ENCODE assay signal across 25 cellular contexts in genomic region chr10:30540286-30540685, GRCh38.
DNase-seq lines count a peak whose midpoint lies in the region; ATAC-seq and TF ChIP-seq lines count a peak whose summit lies in the region.
"Had no signal": no experiment of that assay in that cellular context is flagged by ENCODE, and none has a peak within 500 bp of the region (broad histone marks: within the 10 kb centered on the region; RNA-seq: fewer than 3 reads in every experiment).

No MANE protein-coding gene starts in this region.

- H3K4me1 ChIP-seq in mucosa of descending colon (ENCODE audit: low read depth) = no peaks in the 10 kb centered on the region
- H3K4me1 ChIP-seq: BE2C, colonic mucosa had no signal

- peaks cover 3% of the 10 kb centered on the region for H3K4me1 Mint-ChIP-seq in activated T-cell treated with anti-CD3 and anti-CD28 coated beads, Interleukin-2, amount 50 U/mL, for 4 hours (ENCODE audit: low read depth)
- peaks cover 20% of the 10 kb centered on the region for H3K4me1 Mint-ChIP-seq in activated T-cell treated with anti-CD3 and anti-CD28 coated beads, Interleukin-2, amount 50 U/mL, for 24 hours (ENCODE audit: low read depth)
- H3K4me1 Mint-ChIP-seq in central memory CD8-positive, alpha-beta T cell = peaks cover 5% of the 10 kb centered on the region
- peaks cover 34% of the 10 kb centered on the region for H3K4me1 Mint-ChIP-seq in stimulated activated effector memory CD8-positive, alpha-beta T cell treated with anti-CD3 and anti-CD28 coated beads, Interleukin-12 subunit alpha, Interleukin-12 subunit beta, amount 100 ng/mL, for 72 hours

- no peaks in the 10 kb centered on the region for H3K9me3 Mint-ChIP-seq in activated T-cell treated with anti-CD3 and anti-CD28 coated beads, Interleukin-2, amount 50 U/mL, for 4 hours
- no peaks in the 10 kb centered on the region for H3K9me3 Mint-ChIP-seq in activated T-cell treated with anti-CD3 and anti-CD28 coated beads, Interleukin-2, amount 50 U/mL, for 24 hours
- no peaks in the 10 kb centered on the region for H3K9me3 Mint-ChIP-seq in central memory CD8-positive, alpha-beta T cell
- no peaks in the 10 kb centered on the region for H3K9me3 Mint-ChIP-seq in stimulated activated effector memory CD8-positive, alpha-beta T cell treated with anti-CD3 and anti-CD28 coated beads, Interleukin-12 subunit alpha, Interleukin-12 subunit beta, amount 100 ng/mL, for 72 hours
- H3K9me3 Mint-ChIP-seq: effector memory CD8-positive, alpha-beta T cell; mesothelial cell of epicardium; naive thymus-derived CD8-positive, alpha-beta T cell had no signal

- H3K36me3 ChIP-seq in mucosa of descending colon (ENCODE audit: low read depth) = no peaks in the 10 kb centered on the region
- H3K36me3 ChIP-seq: BE2C, colonic mucosa, left lung, ovary, tibial nerve had no signal

- no peak overlapping the region for H3K4me3 ChIP-seq in mucosa of descending colon
- H3K4me3 ChIP-seq: colonic mucosa, left lung, ovary, skin epidermis, tibial nerve had no signal

- H3K27me3 Mint-ChIP-seq in activated T-cell treated with anti-CD3 and anti-CD28 coated beads, Interleukin-2, amount 50 U/mL, for 4 hours (ENCODE audit: low read depth) = no peaks in the 10 kb centered on the region
- H3K27me3 Mint-ChIP-seq in activated T-cell treated with anti-CD3 and anti-CD28 coated beads, Interleukin-2, amount 50 U/mL, for 24 hours = no peaks in the 10 kb centered on the region
- H3K27me3 Mint-ChIP-seq in central memory CD8-positive, alpha-beta T cell = no peaks in the 10 kb centered on the region
- H3K27me3 Mint-ChIP-seq: effector memory CD8-positive, alpha-beta T cell; naive thymus-derived CD8-positive, alpha-beta T cell had no signal

- peaks cover 2% of the 10 kb centered on the region for H3K36me3 Mint-ChIP-seq in activated T-cell treated with anti-CD3 and anti-CD28 coated beads, Interleukin-2, amount 50 U/mL, for 4 hours (ENCODE audit: insufficient read depth)
- H3K36me3 Mint-ChIP-seq in activated T-cell treated with anti-CD3 and anti-CD28 coated beads, Interleukin-2, amount 50 U/mL, for 24 hours (ENCODE audit: low read depth) = no peaks in the 10 kb centered on the region
- H3K36me3 Mint-ChIP-seq in central memory CD8-positive, alpha-beta T cell (ENCODE audit: insufficient read depth) = peaks cover 7% of the 10 kb centered on the region
- H3K36me3 Mint-ChIP-seq in stimulated activated effector memory CD8-positive, alpha-beta T cell treated with anti-CD3 and anti-CD28 coated beads, Interleukin-12 subunit alpha, Interleukin-12 subunit beta, amount 100 ng/mL, for 72 hours = no peaks in the 10 kb centered on the region
- H3K36me3 Mint-ChIP-seq: mesothelial cell of epicardium had no signal

- DNase-seq in activated T-cell treated with anti-CD3 and anti-CD28 coated beads, Interleukin-2, amount 50 U/mL, for 4 hours = no peak
- no peak for DNase-seq in activated T-cell treated with anti-CD3 and anti-CD28 coated beads, Interleukin-2, amount 50 U/mL, for 24 hours
- DNase-seq in HCEC 1CT (peak; percentile 54), mucosa of descending colon (no peak), AML-193 (lab: John Stamatoyannopoulos, UW) (no peak)
- DNase-seq in central memory CD8-positive, alpha-beta T cell (ENCODE audit: low spot score in 2 of 2) = no peak
- DNase-seq in stimulated activated effector memory CD8-positive, alpha-beta T cell treated with anti-CD3 and anti-CD28 coated beads, Interleukin-12 subunit alpha, Interleukin-12 subunit beta, amount 100 ng/mL, for 72 hours (ENCODE audit: low spot score in 2 of 2) = no peak
- DNase-seq in activated CD8-positive, alpha-beta memory T cell treated with anti-CD3 and anti-CD28 coated beads, Interleukin-2, amount 50 U/mL, for 4 hours = no peak
- DNase-seq: activated CD4-positive, CD25-positive, alpha-beta regulatory T cell treated with anti-CD3 and anti-CD28 coated beads, Interleukin-2, amount 50 U/mL, for 72 hours; activated naive CD4-positive, alpha-beta T cell treated with Interleukin-2 at 50 U/mL for 16 hours; amygdala; BE2C; colonic mucosa; DMS153; effector memory CD8-positive, alpha-beta T cell; left lung; naive thymus-derived CD8-positive, alpha-beta T cell; NCI-H1417; NCI-H446; NCI-H774; ovary; T-helper 1 cell had no signal

- no peak overlapping the region for H3K27ac Mint-ChIP-seq in activated T-cell treated with anti-CD3 and anti-CD28 coated beads, Interleukin-2, amount 50 U/mL, for 24 hours
- peak overlapping the region; percentile 73 for H3K27ac Mint-ChIP-seq in central memory CD8-positive, alpha-beta T cell (ENCODE audit: low read depth)
- no peak overlapping the region for H3K27ac Mint-ChIP-seq in stimulated activated effector memory CD8-positive, alpha-beta T cell treated with anti-CD3 and anti-CD28 coated beads, Interleukin-12 subunit alpha, Interleukin-12 subunit beta, amount 100 ng/mL, for 72 hours
- H3K27ac Mint-ChIP-seq: mesothelial cell of epicardium; naive thymus-derived CD8-positive, alpha-beta T cell had no signal

- no peaks in the 10 kb centered on the region for H3K9me3 ChIP-seq in mucosa of descending colon
- H3K9me3 ChIP-seq: BE2C, colonic mucosa, left lung, ovary had no signal

- no peak for TF ChIP-seq CTCF in mucosa of descending colon (IDR thresholded peaks at IDR 0.05)

- peak; percentile 53 to 94 for ATAC-seq in activated T-cell treated with anti-CD3 and anti-CD28 coated beads, Interleukin-2, amount 50 U/mL, for 4 hours
- no peak for ATAC-seq in central memory CD8-positive, alpha-beta T cell (replicated peaks; ENCODE audit: extremely low read depth, poor library complexity, severe bottlenecking)
- ATAC-seq in stimulated activated effector memory CD8-positive, alpha-beta T cell treated with anti-CD3 and anti-CD28 coated beads, Interleukin-12 subunit alpha, Interleukin-12 subunit beta, amount 100 ng/mL, for 72 hours = peak; percentile 93
- no peak for ATAC-seq in mucosa of descending colon
- ATAC-seq: effector memory CD8-positive, alpha-beta T cell; left lung; naive thymus-derived CD8-positive, alpha-beta T cell had no signal

- intact Hi-C loops in mucosa of descending colon (cut with DNase I, micrococcal nuclease) = no loop called here

- no peak overlapping the region for H3K4me3 Mint-ChIP-seq in activated T-cell treated with anti-CD3 and anti-CD28 coated beads, Interleukin-2, amount 50 U/mL, for 4 hours
- no peak overlapping the region for H3K4me3 Mint-ChIP-seq in activated T-cell treated with anti-CD3 and anti-CD28 coated beads, Interleukin-2, amount 50 U/mL, for 24 hours
- no peak overlapping the region for H3K4me3 Mint-ChIP-seq in central memory CD8-positive, alpha-beta T cell
- H3K4me3 Mint-ChIP-seq in stimulated activated effector memory CD8-positive, alpha-beta T cell treated with anti-CD3 and anti-CD28 coated beads, Interleukin-12 subunit alpha, Interleukin-12 subunit beta, amount 100 ng/mL, for 72 hours = no peak overlapping the region
- H3K4me3 Mint-ChIP-seq: effector memory CD8-positive, alpha-beta T cell; mesothelial cell of epicardium; naive thymus-derived CD8-positive, alpha-beta T cell had no signal

Comparison
In these comparisons a context has a peak if more than half of its experiments do, and no peak if none do; other contexts are left out.
1. ATAC-seq: peak in activated T-cell treated with anti-CD3 and anti-CD28 coated beads, Interleukin-2, amount 50 U/mL, for 4 hours (2 of 2) and stimulated activated effector memory CD8-positive, alpha-beta T cell treated with anti-CD3 and anti-CD28 coated beads, Interleukin-12 subunit alpha, Interleukin-12 subunit beta, amount 100 ng/mL, for 72 hours (single experiment); none in central memory CD8-positive, alpha-beta T cell (single experiment) and mucosa of descending colon (single experiment).